ENCODE assay signal across 13 cellular contexts in genomic region chr1:23590058-23590783, GRCh38. TPM values are rescaled to one million over a fixed set of nuclear protein-coding genes. Genes with fewer than 3 reads are reported as not detected.
DNase-seq lines count a peak whose midpoint lies in the region; ATAC-seq, FAIRE-seq and TF ChIP-seq lines count a peak whose summit lies in the region.
"Had no signal": no experiment of that assay in that cellular context is flagged by ENCODE, and none has a peak within 500 bp of the region (broad histone marks: within the 10 kb centered on the region; RNA-seq: fewer than 3 reads in every experiment).

No MANE protein-coding gene starts in this region.

- H3K4me1 Mint-ChIP-seq in astrocyte (ENCODE audit: low read depth, unreplicated experiment): peaks cover 22% of the 10 kb centered on the region
- H3K4me1 Mint-ChIP-seq in stimulated activated effector memory CD8-positive, alpha-beta T cell treated with anti-CD3 and anti-CD28 coated beads, Interleukin-12 subunit alpha, Interleukin-12 subunit beta, amount 100 ng/mL, for 72 hours: peaks cover 71% of the 10 kb centered on the region

- H3K4me1 ChIP-seq in cardiac muscle cell (ENCODE audit: low read depth): peaks cover 32% of the 10 kb centered on the region
- peaks cover 12% of the 10 kb centered on the region for H3K4me1 ChIP-seq in astrocyte (ENCODE audit: insufficient read depth, low read length)
- H3K4me1 ChIP-seq: upper lobe of right lung had no signal

- no peak overlapping the region for H3K4me3 ChIP-seq in cardiac muscle cell
- no peak overlapping the region for H3K4me3 ChIP-seq in astrocyte (ENCODE audit: insufficient read depth, low read depth, low read length)
- H3K4me3 ChIP-seq: esophagus muscularis mucosa, upper lobe of right lung had no signal

- H3K4me2 ChIP-seq in astrocyte (ENCODE audit: low read length): no peak overlapping the region

- H3K27ac ChIP-seq in cardiac muscle cell (peak overlapping the region; percentile 78), astrocyte (ENCODE audit: low read depth, low read length) (no peak overlapping the region)
- H3K27ac ChIP-seq: esophagus muscularis mucosa, upper lobe of right lung had no signal

- H3K9ac ChIP-seq in astrocyte (ENCODE audit: low read length): no peak overlapping the region

- DNase-seq in cardiac muscle cell (ENCODE audit: low read depth in 1 of 2, low spot score in 1 of 2): no peak
- no peak for DNase-seq in Right ventricle myocardium inferior (ENCODE audit: missing footprints)
- DNase-seq in astrocyte (ENCODE audit: low read depth): no peak
- DNase-seq in stimulated activated effector memory CD8-positive, alpha-beta T cell treated with anti-CD3 and anti-CD28 coated beads, Interleukin-12 subunit alpha, Interleukin-12 subunit beta, amount 100 ng/mL, for 72 hours (ENCODE audit: low spot score in 2 of 2): peak in 1 of 2 donors; percentile 21
- DNase-seq in MV-4-11 (lab: John Stamatoyannopoulos, UW): no peak
- DNase-seq in HT-29 (ENCODE audit: low spot score): no peak
- DNase-seq in SKM-1 (lab: John Stamatoyannopoulos, UW; ENCODE audit: unreplicated experiment): no peak
- DNase-seq: COR-L47, NCI-H1048, upper lobe of right lung had no signal

- no peak overlapping the region for H3K4me3 Mint-ChIP-seq in astrocyte (ENCODE audit: unreplicated experiment)
- H3K4me3 Mint-ChIP-seq in stimulated activated effector memory CD8-positive, alpha-beta T cell treated with anti-CD3 and anti-CD28 coated beads, Interleukin-12 subunit alpha, Interleukin-12 subunit beta, amount 100 ng/mL, for 72 hours: peak overlapping the region; percentile 54

- H3K9me3 Mint-ChIP-seq in astrocyte (ENCODE audit: unreplicated experiment): no peaks in the 10 kb centered on the region
- no peaks in the 10 kb centered on the region for H3K9me3 Mint-ChIP-seq in stimulated activated effector memory CD8-positive, alpha-beta T cell treated with anti-CD3 and anti-CD28 coated beads, Interleukin-12 subunit alpha, Interleukin-12 subunit beta, amount 100 ng/mL, for 72 hours

- H3K36me3 Mint-ChIP-seq in astrocyte (ENCODE audit: low read depth, unreplicated experiment): peaks cover 2% of the 10 kb centered on the region
- H3K36me3 Mint-ChIP-seq in stimulated activated effector memory CD8-positive, alpha-beta T cell treated with anti-CD3 and anti-CD28 coated beads, Interleukin-12 subunit alpha, Interleukin-12 subunit beta, amount 100 ng/mL, for 72 hours: no peaks in the 10 kb centered on the region

- no peaks in the 10 kb centered on the region for H4K20me1 ChIP-seq in astrocyte (ENCODE audit: insufficient read depth, low read length)

- peaks cover 4% of the 10 kb centered on the region for H3K27me3 Mint-ChIP-seq in astrocyte (ENCODE audit: low read depth, unreplicated experiment)

- ATAC-seq in Right ventricle myocardium inferior: no peak
- peak; percentile 41 for ATAC-seq in HG02884 (IDR thresholded peaks at IDR 0.05; ENCODE audit: unreplicated experiment)
- peak; percentile 80 for ATAC-seq in stimulated activated effector memory CD8-positive, alpha-beta T cell treated with anti-CD3 and anti-CD28 coated beads, Interleukin-12 subunit alpha, Interleukin-12 subunit beta, amount 100 ng/mL, for 72 hours
- ATAC-seq: left lobe of liver, upper lobe of right lung had no signal

- no peaks in the 10 kb centered on the region for H3K79me2 ChIP-seq in astrocyte (ENCODE audit: insufficient read depth, low read length)

- intact Hi-C loops in Right ventricle myocardium inferior (cut with DNase I): no loop called here

- H3K27ac Mint-ChIP-seq in astrocyte (ENCODE audit: unreplicated experiment): peak overlapping the region; percentile 61
- H3K27ac Mint-ChIP-seq in stimulated activated effector memory CD8-positive, alpha-beta T cell treated with anti-CD3 and anti-CD28 coated beads, Interleukin-12 subunit alpha, Interleukin-12 subunit beta, amount 100 ng/mL, for 72 hours: peak overlapping the region; percentile 91

- no peaks in the 10 kb centered on the region for H3K36me3 ChIP-seq in cardiac muscle cell
- H3K36me3 ChIP-seq in astrocyte (ENCODE audit: insufficient read depth, low read length): no peaks in the 10 kb centered on the region
- H3K36me3 ChIP-seq: esophagus muscularis mucosa, upper lobe of right lung had no signal

- no peaks in the 10 kb centered on the region for H3K27me3 ChIP-seq in cardiac muscle cell
- H3K27me3 ChIP-seq in astrocyte (ENCODE audit: insufficient read depth, low read length): no peaks in the 10 kb centered on the region
- H3K27me3 ChIP-seq: esophagus muscularis mucosa, upper lobe of right lung had no signal

- H2AFZ ChIP-seq in astrocyte (ENCODE audit: low read depth, low read length): no peak overlapping the region

- TF ChIP-seq CTCF in cardiac muscle cell (IDR thresholded peaks at IDR 0.05; ENCODE audit: low read depth, low read length) (no peak), astrocyte (IDR thresholded peaks at IDR 0.05; ENCODE audit: insufficient read depth, low read depth, low read length) (no peak)

- no peak for FAIRE-seq in astrocyte (lab: Jason Lieb, UNC)

- H3K9me3 ChIP-seq in cardiac muscle cell (ENCODE audit: low read depth) (no peaks in the 10 kb centered on the region), astrocyte (ENCODE audit: insufficient read depth, low read depth, low read length) (no peaks in the 10 kb centered on the region)
- H3K9me3 ChIP-seq: esophagus muscularis mucosa, upper lobe of right lung had no signal

RNA-seq across cellular contexts. Expression of gene ID3, which starts 30.9 kb away (rescaled TPM):
- total RNA-seq in cardiac muscle cell (698 and 784 TPM in 2 replicates), Right ventricle myocardium inferior (90.3 TPM), astrocyte (91.4 and 94.3 TPM in 2 replicates)
- 703 and 1,027 TPM in 2 replicates for polyA plus RNA-seq in cardiac muscle cell
- 1.3 and 3.4 TPM in 2 replicates for total RNA-seq in HT-29 (2014; rRNA removed; shearing (Covaris generic))

RNA-seq across cellular contexts. Expression of gene E2F2, which starts 59.2 kb away (rescaled TPM):
- total RNA-seq in cardiac muscle cell (2.1 and 2.5 TPM in 2 replicates), Right ventricle myocardium inferior (0.76 TPM), astrocyte (0.11 TPM in 1 of 2 replicates, not detected in the other)
- 2.2 and 2.7 TPM in 2 replicates for polyA plus RNA-seq in cardiac muscle cell
- total RNA-seq in HT-29 (2014; rRNA removed; shearing (Covaris generic)): 4.7 TPM in 2 replicates

Comparison
In these comparisons a context has a peak if more than half of its experiments do, and no peak if none do; other contexts are left out.
1. RNA of gene ID3, which starts 30.9 kb away (total RNA-seq): 698 to 784 TPM in cardiac muscle cell, 91.4 to 94.3 TPM in astrocyte and 90.3 TPM in Right ventricle myocardium inferior (single experiment); 1.3 to 3.4 TPM in HT-29; every median in the first group is over 10 times any median in the second.